In the genomic region with DNA sequence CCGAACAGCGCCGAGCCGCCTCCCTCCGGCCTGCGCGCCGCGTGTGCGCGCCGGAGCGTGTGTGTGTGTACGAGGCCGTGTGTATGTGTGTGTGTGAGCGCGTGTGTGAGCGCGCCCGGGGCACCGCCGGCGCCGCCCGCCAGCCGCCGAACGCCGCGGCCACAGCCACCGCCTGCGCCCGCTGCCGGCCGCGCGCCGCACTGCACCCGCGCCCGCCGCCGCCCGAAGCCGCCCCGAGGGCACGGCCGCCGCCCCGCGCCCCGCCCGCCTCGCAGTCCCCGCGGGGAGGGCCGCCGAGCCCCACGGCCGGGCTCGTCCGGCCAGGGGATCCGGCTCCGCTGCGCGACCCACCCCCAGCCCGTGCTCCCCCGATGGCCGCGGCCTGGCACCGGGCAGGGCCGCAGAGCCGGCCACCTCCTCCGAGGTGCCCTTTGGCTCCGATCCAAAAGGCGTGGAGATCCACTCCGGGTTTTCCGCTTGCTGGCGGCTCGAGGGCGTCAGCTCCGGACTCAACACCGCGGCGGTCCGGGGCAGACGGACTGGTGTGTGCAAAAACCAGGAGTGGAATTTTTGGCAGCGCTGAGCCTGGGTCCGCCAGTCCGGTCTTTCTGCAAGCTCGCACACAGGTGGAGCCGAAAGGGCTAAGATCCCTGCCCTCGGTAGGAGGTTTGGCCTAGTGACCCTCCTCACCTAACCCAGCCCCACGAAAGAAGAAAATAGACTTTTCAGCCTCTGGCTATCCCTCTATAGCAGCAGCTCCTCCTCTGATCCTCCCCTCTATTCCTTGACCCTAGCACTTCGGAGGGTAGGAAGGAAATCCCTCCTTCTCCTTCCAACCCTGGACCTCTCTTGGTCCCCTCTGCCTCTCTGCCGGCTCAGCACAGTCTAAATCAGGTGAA, we compare ENCODE assay signal across 8 cellular contexts. TPM values are rescaled to one million over a fixed set of nuclear protein-coding genes. Genes with fewer than 3 reads are reported as not detected.
A peak's percentile ranks its signal among the peaks of the same experiment; 100 is the strongest.
DNase-seq lines count a peak whose midpoint lies in the region; ATAC-seq and TF ChIP-seq lines count a peak whose summit lies in the region.

Gene SYT7, minus strand, starts transcription at position 47 of the 899 bp plus-strand sequence. CDS start 256 bp downstream, outside the sequence.

- no peak for TF ChIP-seq RAD21 in liver (IDR thresholded peaks at IDR 0.05)

- H3K4me1 ChIP-seq in liver (ENCODE audit: control insufficient read depth in 4 of 4, insufficient read depth in 4 of 4, low read length in 3 of 4), result peaks cover 6 to 42% (median 25%) of the 10 kb centered on the region in 4 donors

- H3K9me3 ChIP-seq in liver (ENCODE audit: control insufficient read depth in 4 of 4, low read length in 3 of 4), result no peaks in the 10 kb centered on the region

- no peak within 1 kb of the TSS for H3K9ac ChIP-seq in liver (ENCODE audit: low read depth in 1 of 2, low read length in 2 of 2)

- 1% methylated on average over 96 of the region's 96 CpGs for WGBS in liver

- TF ChIP-seq CTCF in C4-2B (conservative IDR thresholded peaks at IDR 0.05), result peak; percentile 76
- TF ChIP-seq CTCF in liver (IDR thresholded peaks at IDR 0.05; ENCODE audit: low read depth, low read length, missing input control), result peak; percentile 41

- H3K36me3 ChIP-seq in liver (ENCODE audit: control insufficient read depth in 4 of 4, insufficient read depth in 3 of 4, low read depth in 1 of 4, low read length in 3 of 4), result no peaks in the 10 kb centered on the region

- no peaks in the 10 kb centered on the region for H3K27me3 ChIP-seq in liver (ENCODE audit: control insufficient read depth in 4 of 4, insufficient read depth in 4 of 4, low read length in 3 of 4)

- peak within 1 kb of the TSS; percentile 67 for H3K27ac ChIP-seq in C4-2B
- H3K27ac ChIP-seq in liver (ENCODE audit: low read depth in 1 of 2, low read length in 2 of 2), result no peak within 1 kb of the TSS

- ATAC-seq in GM19452 (IDR thresholded peaks at IDR 0.05; ENCODE audit: unreplicated experiment) (peak; percentile 87), HG03571 (IDR thresholded peaks at IDR 0.05; ENCODE audit: unreplicated experiment) (peak; percentile 65)

- DNase-seq in NCI-H748 treated with DMSO at 0.1 percent for 48 hours (lab: John Stamatoyannopoulos, UW) (peak; percentile 48), dermis microvascular lymphatic vessel endothelial cell (ENCODE audit: low read depth in 2 of 2) (peak; percentile 95 to 98)
- DNase-seq in activated CD4-positive, alpha-beta T cell treated with anti-CD3 and anti-CD28 coated beads, Interleukin-2, amount 50 U/mL, for 48 hours, result peak; percentile 99
- peak; percentile 99 for DNase-seq in stimulated activated CD4-positive, alpha-beta T cell treated with anti-CD3 and anti-CD28 coated beads, Interleukin-2, amount 100 ng/mL, for 48 hours

- H3K4me3 ChIP-seq in liver (ENCODE audit: low read depth in 1 of 3, low read length in 3 of 3), result peak within 1 kb of the TSS; percentile 41 to 67 (median 49)

TF ChIP-seq in liver, 16 proteins besides CTCF, POLR2A, EP300 and RAD21:
- TF ChIP-seq FOXA2 (IDR thresholded peaks at IDR 0.05) (no peak), YY1 (IDR thresholded peaks at IDR 0.05) (peak; percentile 77), NR2F2 (IDR thresholded peaks at IDR 0.05) (no peak), SP1 (IDR thresholded peaks at IDR 0.05) (peak; percentile 58), RXRA (IDR thresholded peaks at IDR 0.05) (peak; percentile 22 to 37), HNF4A (conservative IDR thresholded peaks at IDR 0.05) (peak in 1 of 2 donors; percentile 40), MAX (IDR thresholded peaks at IDR 0.05) (peak; percentile 40)

RNA-seq across cellular contexts. Expression of gene SYT7, which starts in this region (rescaled TPM):
- total RNA-seq in dermis microvascular lymphatic vessel endothelial cell (0.25 and 0.39 TPM in 2 replicates), liver (100 to 1,000 TPM in 1 of 2 donors, 1 to 10 TPM in 1; 2.1 to 114 TPM)
- polyA plus RNA-seq in liver, result 10 to 100 TPM; 15.2 to 46.4 TPM

Comparison
In these comparisons a context has a peak if more than half of its experiments do, and no peak if none do; other contexts are left out.
1. Peak in DNase-seq in dermis microvascular lymphatic vessel endothelial cell; RNA of the gene not detected or under 1 TPM.
2. DNase-seq: peak in every context shown above with its lines; median percentile 99 in activated CD4-positive, alpha-beta T cell treated with anti-CD3 and anti-CD28 coated beads, Interleukin-2, amount 50 U/mL, for 48 hours; 99 in stimulated activated CD4-positive, alpha-beta T cell treated with anti-CD3 and anti-CD28 coated beads, Interleukin-2, amount 100 ng/mL, for 48 hours; 96 in dermis microvascular lymphatic vessel endothelial cell; 48 in NCI-H748 treated with DMSO at 0.1 percent for 48 hours.